ENCODE assay signal across 9 cellular contexts in the genomic region with DNA sequence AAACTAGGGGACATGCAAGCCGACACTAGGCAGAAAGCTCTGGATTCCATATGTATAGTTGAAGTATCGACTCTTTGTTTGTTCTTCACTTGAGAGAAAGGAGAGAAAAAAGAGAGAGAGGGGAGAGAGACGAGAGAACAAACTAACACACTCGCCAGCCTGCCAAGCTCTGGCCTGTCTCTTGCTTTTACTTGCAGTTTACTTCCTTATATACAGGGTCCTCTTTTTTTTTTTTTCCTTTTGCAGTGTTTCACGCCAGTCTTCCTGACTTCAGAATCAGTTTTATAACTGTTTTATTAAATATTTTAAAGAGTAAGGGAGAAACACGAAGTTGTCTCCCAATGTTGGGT. TPM values are rescaled to one million over a fixed set of nuclear protein-coding genes. Genes with fewer than 3 reads are reported as not detected.
DNase-seq lines count a peak whose midpoint lies in the region; ATAC-seq and TF ChIP-seq lines count a peak whose summit lies in the region.
"Had no signal": no experiment of that assay in that cellular context is flagged by ENCODE, and none has a peak within 500 bp of the region (broad histone marks: within the 10 kb centered on the region; RNA-seq: fewer than 3 reads in every experiment).

No MANE protein-coding gene starts in this region.

- no peaks in the 10 kb centered on the region for H3K36me3 Mint-ChIP-seq in activated T-cell treated with anti-CD3 and anti-CD28 coated beads, Interleukin-2, amount 50 U/mL, for 4 hours (ENCODE audit: insufficient read depth)

- H3K36me3 ChIP-seq in left ventricle myocardium inferior (no peaks in the 10 kb centered on the region), skeletal muscle satellite cell (ENCODE audit: insufficient read depth, low read length) (no peaks in the 10 kb centered on the region)

- no peaks in the 10 kb centered on the region for H3K27me3 ChIP-seq in left ventricle myocardium inferior (ENCODE audit: low read depth)
- H3K27me3 ChIP-seq in skeletal muscle satellite cell (ENCODE audit: control insufficient read depth, insufficient read depth, low read length), result no peaks in the 10 kb centered on the region

- TF ChIP-seq CTCF in VCaP (conservative IDR thresholded peaks at IDR 0.05), result no peak
- TF ChIP-seq CTCF in left ventricle myocardium inferior (IDR thresholded peaks at IDR 0.05; ENCODE audit: borderline replicate concordance), result no peak

- H3K4me3 ChIP-seq in left ventricle myocardium inferior, result peak overlapping the region; percentile 51
- peak overlapping the region; percentile 45 for H3K4me3 ChIP-seq in skeletal muscle satellite cell (ENCODE audit: low read length)

- peak overlapping the region; percentile 71 for H3K4me2 ChIP-seq in skeletal muscle satellite cell (ENCODE audit: low read length)

- peaks cover 63% of the 10 kb centered on the region for H3K27me3 Mint-ChIP-seq in activated T-cell treated with anti-CD3 and anti-CD28 coated beads, Interleukin-2, amount 50 U/mL, for 4 hours (ENCODE audit: low read depth)

- intact Hi-C loops in left ventricle myocardium inferior (cut with micrococcal nuclease), result no loop called here

- no peak for ATAC-seq in activated T-cell treated with anti-CD3 and anti-CD28 coated beads, Interleukin-2, amount 50 U/mL, for 4 hours

- H3K9me3 ChIP-seq in left ventricle myocardium inferior (replicated peaks) (no peaks in the 10 kb centered on the region), skeletal muscle satellite cell (replicated peaks; ENCODE audit: low read length) (no peaks in the 10 kb centered on the region)

- no peaks in the 10 kb centered on the region for H3K9me3 Mint-ChIP-seq in activated T-cell treated with anti-CD3 and anti-CD28 coated beads, Interleukin-2, amount 50 U/mL, for 4 hours

- H3K4me1 ChIP-seq in left ventricle myocardium inferior (peaks cover 93% of the 10 kb centered on the region), skeletal muscle satellite cell (ENCODE audit: control insufficient read depth, insufficient read depth, low read length) (peaks cover 71% of the 10 kb centered on the region)

- peaks cover 9% of the 10 kb centered on the region for H3K4me1 Mint-ChIP-seq in activated T-cell treated with anti-CD3 and anti-CD28 coated beads, Interleukin-2, amount 50 U/mL, for 4 hours (ENCODE audit: low read depth)

- DNase-seq in HT-29 (ENCODE audit: low spot score), result peak; percentile 86
- DNase-seq in left ventricle myocardium inferior, result no peak
- no peak for DNase-seq in activated T-cell treated with anti-CD3 and anti-CD28 coated beads, Interleukin-2, amount 50 U/mL, for 4 hours
- DNase-seq in 8988T, result no peak
- DNase-seq in occipital lobe (lab: John Stamatoyannopoulos, UW), result no peak
- no peak for DNase-seq in activated CD8-positive, alpha-beta memory T cell treated with anti-CD3 and anti-CD28 coated beads, Interleukin-2, amount 50 U/mL, for 4 hours
- DNase-seq: stimulated activated CD4-positive, alpha-beta T cell treated with anti-CD3 and anti-CD28 coated beads, Interleukin-4, amount 100 ng/mL, for 1 hour had no signal

- peak overlapping the region; percentile 86 for H3K9ac ChIP-seq in skeletal muscle satellite cell (ENCODE audit: low read depth, low read length)

- no peak overlapping the region for H3K4me3 Mint-ChIP-seq in activated T-cell treated with anti-CD3 and anti-CD28 coated beads, Interleukin-2, amount 50 U/mL, for 4 hours

- peak overlapping the region; percentile 86 for H3K27ac ChIP-seq in VCaP
- peak overlapping the region; percentile 92 for H3K27ac ChIP-seq in left ventricle myocardium inferior (replicated peaks)

RNA-seq across cellular contexts. Expression of a gene that starts 19.9 kb away (rescaled TPM):
- total RNA-seq in HT-29 (2014; rRNA removed; shearing (Covaris generic)), result 99.5 and 102 TPM in 2 replicates
- total RNA-seq in left ventricle myocardium inferior, result 121 TPM
- total RNA-seq in skeletal muscle satellite cell (2012; rRNA removed), result 67.2 and 70.3 TPM in 2 replicates
- 1 to 10 TPM in 1 of 3 donors, under 1 TPM in 2; 0.79 to 1.4 (median 0.90) TPM for total RNA-seq in activated T-cell treated with anti-CD3 and anti-CD28 coated beads, Interleukin-2, amount 50 U/mL, for 4 hours
- total RNA-seq in occipital lobe, result 25.7 TPM

Comparison
In these comparisons a context has a peak if more than half of its experiments do, and no peak if none do; other contexts are left out.
1. RNA of a gene that starts 19.9 kb away (total RNA-seq): 121 TPM in left ventricle myocardium inferior (single experiment), 99.5 to 102 TPM in HT-29 and 25.7 TPM in occipital lobe (single experiment); 0.79 to 1.4 TPM in activated T-cell treated with anti-CD3 and anti-CD28 coated beads, Interleukin-2, amount 50 U/mL, for 4 hours; every median in the first group is over 10 times any median in the second.